Comparison of ENCODE assay signal across 15 cellular contexts in the genomic region with DNA sequence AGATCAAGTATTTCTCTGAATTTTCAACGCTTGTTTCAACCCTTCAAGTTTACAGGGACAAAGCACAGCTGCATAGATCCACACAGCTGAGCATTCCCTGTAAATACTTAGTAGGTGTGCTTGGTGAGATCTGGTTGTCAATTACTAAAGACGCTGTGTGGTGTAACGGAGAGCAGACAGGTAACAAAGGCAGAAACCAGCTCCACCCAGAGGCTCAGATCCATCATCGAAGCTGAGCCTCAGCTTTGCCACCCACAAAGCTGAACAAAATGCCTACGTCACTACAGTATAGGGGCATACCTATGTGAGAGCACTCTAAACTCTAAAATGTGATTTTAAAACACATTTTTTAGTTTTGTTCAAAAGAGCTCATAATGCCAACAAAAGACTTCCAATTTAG.
"Had no signal": no experiment of that assay in that cellular context is flagged by ENCODE, and none has a peak within 500 bp of the region (broad histone marks: within the 10 kb centered on the region; RNA-seq: fewer than 3 reads in every experiment).

No MANE protein-coding gene starts in this region.

- H3K4me3 Mint-ChIP-seq: dendritic cell treated with granulocyte-macrophage colony-stimulating factor and Interleukin-4, amounts not matched to agents 40 ng/mL and 50 ng/mL, for 4 days; nephron; stimulated activated naive B cell treated with anti-CD40 and anti-IgM and Interleukin-4, amounts not matched to agents 10 μg/mL and 1 μg/mL and 100 μg/mL, for 72 hours had no signal

- ATAC-seq: esophagus mucosa; heart left ventricle; mucosa of descending colon; psoas muscle; right lobe of liver; stimulated activated naive B cell treated with anti-CD40 and anti-IgM and Interleukin-4, amounts not matched to agents 10 μg/mL and 1 μg/mL and 100 μg/mL, for 72 hours had no signal

- H3K27ac Mint-ChIP-seq: dendritic cell treated with granulocyte-macrophage colony-stimulating factor and Interleukin-4, amounts not matched to agents 40 ng/mL and 50 ng/mL, for 4 days; nephron; stimulated activated naive B cell treated with anti-CD40 and anti-IgM and Interleukin-4, amounts not matched to agents 10 μg/mL and 1 μg/mL and 100 μg/mL, for 72 hours had no signal

- H3K4me1 Mint-ChIP-seq: nephron; stimulated activated naive B cell treated with anti-CD40 and anti-IgM and Interleukin-4, amounts not matched to agents 10 μg/mL and 1 μg/mL and 100 μg/mL, for 72 hours had no signal

- H3K9me3 Mint-ChIP-seq: dendritic cell treated with granulocyte-macrophage colony-stimulating factor and Interleukin-4, amounts not matched to agents 40 ng/mL and 50 ng/mL, for 4 days; stimulated activated naive B cell treated with anti-CD40 and anti-IgM and Interleukin-4, amounts not matched to agents 10 μg/mL and 1 μg/mL and 100 μg/mL, for 72 hours had no signal

- H3K27me3 Mint-ChIP-seq: dendritic cell treated with granulocyte-macrophage colony-stimulating factor and Interleukin-4, amounts not matched to agents 40 ng/mL and 50 ng/mL, for 4 days; stimulated activated naive B cell treated with anti-CD40 and anti-IgM and Interleukin-4, amounts not matched to agents 10 μg/mL and 1 μg/mL and 100 μg/mL, for 72 hours had no signal

- DNase-seq: cerebellar nuclear complex; heart left ventricle; hippocampal formation; mucosa of descending colon; psoas muscle; retina; right lobe of liver; spleen; stimulated activated CD4-positive, alpha-beta T cell treated with anti-CD3 and anti-CD28 coated beads, Interleukin-15, amount 100 ng/mL, for 24 hours; stimulated activated CD4-positive, alpha-beta T cell treated with anti-CD3 and anti-CD28 coated beads, Interleukin-1b, Interleukin-23, amount 100 ng/mL, for 48 hours; stimulated activated CD4-positive, alpha-beta T cell treated with anti-CD3 and anti-CD28 coated beads, Interleukin-4, amount 100 ng/mL, for 24 hours; stimulated activated naive B cell treated with anti-CD40 and anti-IgM and Interleukin-4, amounts not matched to agents 10 μg/mL and 1 μg/mL and 100 μg/mL, for 72 hours had no signal
